In the genomic region with DNA sequence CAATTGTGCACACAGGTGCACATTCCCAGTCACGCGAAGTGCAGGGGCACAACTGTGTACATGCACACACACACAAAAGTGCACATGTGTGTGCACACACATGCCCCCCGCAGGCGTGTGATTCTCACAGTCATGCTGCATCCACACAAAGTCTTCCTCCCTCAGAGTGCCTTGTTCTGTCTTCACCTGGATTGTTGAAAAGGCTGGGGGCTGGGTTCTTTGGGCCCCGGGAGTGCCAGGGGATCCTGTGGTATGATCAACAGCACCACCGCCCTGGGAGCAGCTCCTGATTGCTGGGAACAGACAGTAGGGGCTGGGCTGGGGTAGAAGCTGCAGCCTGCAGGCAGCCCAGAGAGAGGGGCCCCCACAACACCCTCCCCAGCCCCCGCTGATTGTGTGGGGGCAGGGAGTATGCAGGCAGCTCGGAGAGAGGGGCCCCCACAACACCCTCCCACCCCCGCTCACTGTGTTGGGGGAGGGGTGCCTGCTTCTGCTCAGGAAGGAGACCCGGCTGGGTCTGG, we compare ENCODE assay signal across 18 cellular contexts. TPM values are rescaled to one million over a fixed set of nuclear protein-coding genes. Genes with fewer than 3 reads are reported as not detected.
DNase-seq lines count a peak whose midpoint lies in the region; TF ChIP-seq lines count a peak whose summit lies in the region.
"Had no signal": no experiment of that assay in that cellular context is flagged by ENCODE, and none has a peak within 500 bp of the region (broad histone marks: within the 10 kb centered on the region; RNA-seq: fewer than 3 reads in every experiment).

No MANE protein-coding gene starts in this region.

- H3K4me1 Mint-ChIP-seq in nephron: peaks cover 77% of the 10 kb centered on the region

- no peaks in the 10 kb centered on the region for H3K27me3 ChIP-seq in left ventricle myocardium inferior (ENCODE audit: low read depth)
- H3K27me3 ChIP-seq: foreskin keratinocyte, MG63 had no signal

- intact Hi-C loops in left ventricle myocardium inferior (cut with micrococcal nuclease): no loop called here

- CTCF ChIA-PET in RWPE1 (lab: Yijun Ruan, JAX): no interaction called here

- H3K9me3 ChIP-seq in left ventricle myocardium inferior (replicated peaks): no peaks in the 10 kb centered on the region
- H3K9me3 ChIP-seq: MG63 had no signal

- H3K27ac ChIP-seq in C4-2B (peak overlapping the region; percentile 51), RWPE1 (peak overlapping the region; percentile 97), left ventricle myocardium inferior (replicated peaks) (peak overlapping the region; percentile 96)
- H3K27ac ChIP-seq: foreskin keratinocyte had no signal

- H3K4me3 Mint-ChIP-seq in nephron: peak overlapping the region; percentile 80 to 91 (median 87)
- H3K4me3 Mint-ChIP-seq: activated CD4-positive, alpha-beta T cell treated with anti-CD3 and anti-CD28 coated beads, Interleukin-2, amount 10 ng/mL, durations not matched to agents 24 days and 14 days; activated naive CD8-positive, alpha-beta T cell treated with anti-CD3 and anti-CD28 coated beads for 36 hours; central memory CD8-positive, alpha-beta T cell; memory B cell; stimulated activated memory B cell treated with anti-CD40 and anti-IgM and Interleukin-4, amounts not matched to agents 10 μg/mL and 1 μg/mL and 100 μg/mL, for 72 hours had no signal

- H3K9me3 Mint-ChIP-seq in nephron: no peaks in the 10 kb centered on the region
- H3K9me3 Mint-ChIP-seq: activated CD4-positive, alpha-beta T cell treated with anti-CD3 and anti-CD28 coated beads, Interleukin-2, amount 10 ng/mL, durations not matched to agents 24 days and 14 days; activated naive CD8-positive, alpha-beta T cell treated with anti-CD3 and anti-CD28 coated beads for 36 hours; central memory CD8-positive, alpha-beta T cell; memory B cell; stimulated activated memory B cell treated with anti-CD40 and anti-IgM and Interleukin-4, amounts not matched to agents 10 μg/mL and 1 μg/mL and 100 μg/mL, for 72 hours had no signal

- H3K4me3 ChIP-seq in left ventricle myocardium inferior: no peak overlapping the region
- H3K4me3 ChIP-seq: MG63 had no signal

- peak overlapping the region; percentile 93 to 99 (median 97) for H3K27ac Mint-ChIP-seq in nephron
- H3K27ac Mint-ChIP-seq: activated CD4-positive, alpha-beta T cell treated with anti-CD3 and anti-CD28 coated beads, Interleukin-2, amount 10 ng/mL, durations not matched to agents 24 days and 14 days; activated naive CD8-positive, alpha-beta T cell treated with anti-CD3 and anti-CD28 coated beads for 36 hours; memory B cell; stimulated activated memory B cell treated with anti-CD40 and anti-IgM and Interleukin-4, amounts not matched to agents 10 μg/mL and 1 μg/mL and 100 μg/mL, for 72 hours had no signal

- H3K4me1 ChIP-seq in left ventricle myocardium inferior: peaks cover 86% of the 10 kb centered on the region

- no peaks in the 10 kb centered on the region for H3K36me3 Mint-ChIP-seq in nephron (ENCODE audit: low read depth)
- H3K36me3 Mint-ChIP-seq: activated naive CD8-positive, alpha-beta T cell treated with anti-CD3 and anti-CD28 coated beads for 36 hours; memory B cell; stimulated activated memory B cell treated with anti-CD40 and anti-IgM and Interleukin-4, amounts not matched to agents 10 μg/mL and 1 μg/mL and 100 μg/mL, for 72 hours had no signal

- TF ChIP-seq CTCF in C4-2B (conservative IDR thresholded peaks at IDR 0.05) (no peak), RWPE1 (conservative IDR thresholded peaks at IDR 0.05; ENCODE audit: low read depth) (no peak), left ventricle myocardium inferior (IDR thresholded peaks at IDR 0.05; ENCODE audit: borderline replicate concordance) (no peak), nephron (IDR thresholded peaks at IDR 0.05; ENCODE audit: unreplicated experiment in 3 of 3) (no peak)

- no peaks in the 10 kb centered on the region for H3K36me3 ChIP-seq in left ventricle myocardium inferior
- H3K36me3 ChIP-seq: MG63 had no signal

- DNase-seq in RWPE1 (ENCODE audit: low spot score) (no peak), left ventricle myocardium inferior (peak; percentile 13), activated gamma-delta T cell (lab: John Stamatoyannopoulos, UW) (no peak), NCI-H2196 treated with DMSO at 0.1 percent for 48 hours (lab: John Stamatoyannopoulos, UW; ENCODE audit: unreplicated experiment) (no peak), NAMALWA (ENCODE audit: low spot score) (no peak)
- no peak for DNase-seq in stimulated activated CD4-positive, alpha-beta T cell treated with anti-CD3 and anti-CD28 coated beads, Interleukin-1b, Interleukin-23, amount 100 ng/mL, for 48 hours
- DNase-seq: activated CD4-positive, alpha-beta T cell treated with anti-CD3 and anti-CD28 coated beads, Interleukin-2, amount 10 ng/mL, durations not matched to agents 24 days and 14 days; activated naive CD8-positive, alpha-beta T cell treated with anti-CD3 and anti-CD28 coated beads for 36 hours; activated T-cell treated with anti-CD3 and anti-CD28 coated beads for 4 hours; foreskin keratinocyte; MG63; NCI-H2029 treated with DMSO at 0.1 percent for 48 hours; SHP77 had no signal

- H3K27me3 Mint-ChIP-seq in nephron (ENCODE audit: low read depth): peaks cover 7% of the 10 kb centered on the region

- POLR2A ChIA-PET in RWPE1 (lab: Yijun Ruan, JAX; ENCODE audit: low non-redundant PET): no interaction called here

RNA-seq across cellular contexts. Expression of a gene that starts 3.4 kb away (rescaled TPM):
- 66.5 TPM for total RNA-seq in left ventricle myocardium inferior
